Comparison of ENCODE assay signal across 8 cellular contexts in genomic region chr13:21175656-21176194, GRCh38. TPM values are rescaled to one million over a fixed set of nuclear protein-coding genes. Genes with fewer than 3 reads are reported as not detected.
DNase-seq lines count a peak whose midpoint lies in the region; ATAC-seq, FAIRE-seq and TF ChIP-seq lines count a peak whose summit lies in the region.

No MANE protein-coding gene starts in this region.

- intact Hi-C loops in head of caudate nucleus (cut with DNase I) = no loop called here

- ATAC-seq in omental fat pad (ENCODE audit: low FRiP score) = no peak
- no peak for ATAC-seq in HG02571 (IDR thresholded peaks at IDR 0.05; ENCODE audit: unreplicated experiment)

- peak overlapping the region; percentile 87 for H3K27ac ChIP-seq in effector memory CD4-positive, alpha-beta T cell (ENCODE audit: insufficient read depth, low read length, poor library complexity, severe bottlenecking)

- H3K4me1 ChIP-seq in effector memory CD4-positive, alpha-beta T cell (ENCODE audit: control insufficient read depth, insufficient read depth, low read length, poor library complexity, severe bottlenecking) = peaks cover 12% of the 10 kb centered on the region
- H3K4me1 ChIP-seq in neuron (ENCODE audit: insufficient read depth, low read length) = peaks cover 7% of the 10 kb centered on the region

- H3K9me3 ChIP-seq in effector memory CD4-positive, alpha-beta T cell (ENCODE audit: control insufficient read depth, low read length) = no peaks in the 10 kb centered on the region
- no peaks in the 10 kb centered on the region for H3K9me3 ChIP-seq in neuron (ENCODE audit: low read length)

- no peak for TF ChIP-seq CTCF in omental fat pad (IDR thresholded peaks at IDR 0.05)

- H3K36me3 ChIP-seq in effector memory CD4-positive, alpha-beta T cell (ENCODE audit: control insufficient read depth, insufficient read depth, low read length) = no peaks in the 10 kb centered on the region
- H3K36me3 ChIP-seq in neuron (ENCODE audit: insufficient read depth, low read length) = peaks cover 6% of the 10 kb centered on the region

- DNase-seq in GM19239 (ENCODE audit: insufficient read length, low spot score) (no peak), NCI-H69 (lab: John Stamatoyannopoulos, UW) (peak; percentile 27), omental fat pad (ENCODE audit: low spot score) (no peak), head of caudate nucleus (no peak), amniotic stem cell (lab: John Stamatoyannopoulos, UW) (no peak)
- no peak for DNase-seq in effector memory CD4-positive, alpha-beta T cell

- FAIRE-seq in GM19239 (lab: Jason Lieb, UNC) = peak; percentile 66

- H2AFZ ChIP-seq in neuron (ENCODE audit: low read depth, low read length) = peak overlapping the region; percentile 91

- H3K27me3 ChIP-seq in effector memory CD4-positive, alpha-beta T cell (replicated peaks; ENCODE audit: control insufficient read depth, insufficient read depth, low read length, poor library complexity, severe bottlenecking) = no peaks in the 10 kb centered on the region
- H3K27me3 ChIP-seq in neuron (ENCODE audit: insufficient read depth, low read length) = no peaks in the 10 kb centered on the region

- peak overlapping the region; percentile 88 for H3K4me3 ChIP-seq in effector memory CD4-positive, alpha-beta T cell (ENCODE audit: insufficient read depth, low read depth, low read length, poor library complexity, severe bottlenecking)
- H3K4me3 ChIP-seq in neuron (ENCODE audit: low read length) = peak overlapping the region; percentile 84

RNA-seq across cellular contexts. Expression of gene SKA3, which starts 0.6 kb away (rescaled TPM):
- total RNA-seq in omental fat pad = 1 to 10 TPM in 2 of 4 donors, under 1 TPM in 1, not detected in 1; 0.96 to 1.9 (median 1.1) TPM

RNA-seq across cellular contexts. Expression of gene MRPL57, which starts 0.7 kb away (rescaled TPM):
- total RNA-seq in omental fat pad = 10 to 100 TPM; 19.1 to 29.2 (median 24.7) TPM

RNA-seq across cellular contexts. Expression of gene SAP18, which starts 35.8 kb away (rescaled TPM):
- 10 to 100 TPM; 42.9 to 52.5 (median 48.2) TPM for total RNA-seq in omental fat pad
